Comparison of ENCODE assay signal across 20 cellular contexts in the genomic region with DNA sequence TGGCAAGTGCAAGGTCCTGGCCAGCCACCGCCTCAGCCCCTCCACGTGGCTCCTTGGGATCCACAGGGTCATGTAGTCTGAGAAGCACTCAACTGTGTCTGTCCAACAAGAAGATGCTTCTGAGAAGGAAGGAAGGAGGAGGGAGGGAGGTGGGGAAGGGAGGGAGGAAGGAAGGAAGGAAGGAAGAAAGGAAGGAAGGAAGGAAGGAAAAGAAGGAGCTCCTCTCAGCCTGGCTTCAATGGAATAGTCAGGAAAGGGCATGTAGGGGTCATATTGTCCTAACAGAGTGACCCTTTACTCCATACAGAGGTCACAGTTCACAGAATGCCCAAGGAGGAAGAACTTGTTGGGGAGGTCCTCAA.
"Had no signal": no experiment of that assay in that cellular context is flagged by ENCODE, and none has a peak within 500 bp of the region (broad histone marks: within the 10 kb centered on the region; RNA-seq: fewer than 3 reads in every experiment).

No MANE protein-coding gene starts in this region.

- H3K4me3 Mint-ChIP-seq: natural killer cell; stimulated activated naive B cell treated with anti-CD40 and anti-IgM and Interleukin-4, amounts not matched to agents 10 μg/mL and 1 μg/mL and 100 μg/mL, for 72 hours; stimulated activated naive CD8-positive, alpha-beta T cell treated with anti-CD3 and anti-CD28 coated beads, Interleukin-15, Interleukin-2, amounts not matched to agents 100 ng/mL and 50 ng/mL, for 24 hours had no signal

- H3K27ac ChIP-seq: lower lobe of right lung, right lobe of liver, thoracic aorta, tibial nerve, upper lobe of left lung had no signal

- H3K36me3 ChIP-seq: lower lobe of right lung, right lobe of liver, thoracic aorta, tibial nerve, upper lobe of left lung had no signal

- H3K27ac Mint-ChIP-seq: stimulated activated naive CD8-positive, alpha-beta T cell treated with anti-CD3 and anti-CD28 coated beads, Interleukin-15, Interleukin-2, amounts not matched to agents 100 ng/mL and 50 ng/mL, for 24 hours had no signal

- ATAC-seq: left ventricle myocardium superior; lower lobe of right lung; natural killer cell; stimulated activated naive B cell treated with anti-CD40 and anti-IgM and Interleukin-4, amounts not matched to agents 10 μg/mL and 1 μg/mL and 100 μg/mL, for 72 hours had no signal

- H3K9me3 ChIP-seq: lower lobe of right lung, right lobe of liver, thoracic aorta, tibial nerve, upper lobe of left lung had no signal

- H3K9me3 Mint-ChIP-seq: immature natural killer cell; natural killer cell; stimulated activated naive B cell treated with anti-CD40 and anti-IgM and Interleukin-4, amounts not matched to agents 10 μg/mL and 1 μg/mL and 100 μg/mL, for 72 hours; stimulated activated naive CD8-positive, alpha-beta T cell treated with anti-CD3 and anti-CD28 coated beads, Interleukin-15, Interleukin-2, amounts not matched to agents 100 ng/mL and 50 ng/mL, for 24 hours had no signal

- H3K36me3 Mint-ChIP-seq: immature natural killer cell, natural killer cell had no signal

- H3K27me3 ChIP-seq: dorsolateral prefrontal cortex, right lobe of liver, tibial nerve, upper lobe of left lung had no signal

- DNase-seq: cortex of kidney; dorsolateral prefrontal cortex; effector CD4-positive, alpha-beta T cell; hypothalamus; immature natural killer cell; islet precursor cell; kidney glomerular epithelial cell; left ventricle myocardium superior; lower lobe of right lung; natural killer cell; nucleus accumbens; right lobe of liver; small intestine; stimulated activated CD4-positive, alpha-beta T cell treated with anti-CD3 and anti-CD28 coated beads, Interleukin-15, amount 100 ng/mL, for 24 hours; stimulated activated CD4-positive, alpha-beta T cell treated with anti-CD3 and anti-CD28 coated beads, Interleukin-2, amount 100 ng/mL, for 48 hours; stimulated activated naive B cell treated with anti-CD40 and anti-IgM and Interleukin-4, amounts not matched to agents 10 μg/mL and 1 μg/mL and 100 μg/mL, for 72 hours had no signal

- H3K4me3 ChIP-seq: dorsolateral prefrontal cortex, lower lobe of right lung, right lobe of liver, thoracic aorta, tibial nerve, upper lobe of left lung had no signal
